Comparison of ENCODE assay signal across 8 cellular contexts in the genomic region with DNA sequence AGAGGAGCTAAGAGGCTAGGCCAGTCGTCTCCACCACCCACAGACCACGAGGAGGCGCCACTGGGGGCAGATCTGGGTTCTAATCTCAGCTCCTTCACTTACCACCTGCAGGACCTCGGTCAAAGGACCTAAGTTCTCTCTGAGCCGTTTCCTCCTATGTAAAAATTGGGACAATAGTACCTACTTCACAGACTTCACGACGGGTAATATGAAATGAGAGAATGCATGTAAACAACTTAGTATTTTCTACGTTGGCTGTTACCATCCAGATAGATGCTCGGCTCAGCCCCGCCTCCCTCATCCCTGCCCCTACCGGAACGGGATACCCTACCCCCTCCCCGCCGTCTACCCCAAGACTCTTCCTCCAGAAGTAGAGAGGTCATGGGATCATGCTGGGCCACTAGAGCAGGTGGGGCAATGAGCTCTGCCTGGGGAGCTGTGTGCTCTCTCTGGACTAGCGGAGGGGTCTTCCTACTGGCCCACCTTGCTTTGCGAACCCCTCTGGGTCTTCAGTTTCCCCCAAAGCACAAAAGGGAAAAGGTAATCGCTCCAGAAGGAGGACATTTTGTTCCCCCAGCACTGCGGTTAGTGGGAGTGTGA. TPM values are rescaled to one million over a fixed set of nuclear protein-coding genes. Genes with fewer than 3 reads are reported as not detected.
A peak's percentile ranks its signal among the peaks of the same experiment; 100 is the strongest.
DNase-seq lines count a peak whose midpoint lies in the region; ATAC-seq and TF ChIP-seq lines count a peak whose summit lies in the region.

No MANE protein-coding gene starts in this region.

- WGBS in lung, 2 donors: 13 to 16% methylated on average over 18 of the region's 18 CpGs

- H3K4me3 ChIP-seq in Caco-2 (ENCODE audit: low read depth, low read length) (peak overlapping the region; percentile 87), KMS-11 (IDR thresholded peaks at IDR 0.05; ENCODE audit: insufficient read depth, low read depth, low read length) (no peak overlapping the region), lung (peak overlapping the region; percentile 68)

- H3K36me3 ChIP-seq in Caco-2 (ENCODE audit: control insufficient read depth, insufficient read depth, low read length): no peaks in the 10 kb centered on the region
- no peaks in the 10 kb centered on the region for H3K36me3 ChIP-seq in KMS-11 (ENCODE audit: insufficient read depth)
- no peaks in the 10 kb centered on the region for H3K36me3 ChIP-seq in lung (ENCODE audit: control insufficient read depth in 2 of 2, insufficient read depth in 2 of 2, low read length in 2 of 2)

- peaks cover 19% of the 10 kb centered on the region for H3K36me3 Mint-ChIP-seq in Caco-2 (ENCODE audit: insufficient read depth, unreplicated experiment)

- POLR2A ChIA-PET in Caco-2 (lab: Charles Lee): interaction anchor here (0.5 to 1.1 kb wide), 3 partner anchors 43 to 167 kb away, joined by 3 to 16 read pairs (median 7); a partner anchor contains a TSS

- no peaks in the 10 kb centered on the region; the same call in 1 of the 2 replicates for H3K79me2 ChIP-seq in KMS-11 (ENCODE audit: insufficient read depth, low read depth)

- H2AFZ ChIP-seq in KMS-11 (ENCODE audit: low read depth): peak overlapping the region; percentile 85

- no peaks in the 10 kb centered on the region for H4K20me1 ChIP-seq in KMS-11 (ENCODE audit: insufficient read depth)

- no peaks in the 10 kb centered on the region for H3K9me3 Mint-ChIP-seq in Caco-2 (ENCODE audit: unreplicated experiment)

- H3K27me3 Mint-ChIP-seq in Caco-2 (ENCODE audit: insufficient read depth, unreplicated experiment): no peaks in the 10 kb centered on the region

- peaks cover 7% of the 10 kb centered on the region for H3K4me1 Mint-ChIP-seq in Caco-2 (ENCODE audit: low read depth, unreplicated experiment)

- TF ChIP-seq CTCF in Caco-2 (IDR thresholded peaks at IDR 0.05; ENCODE audit: insufficient read depth in 1 of 2, low read depth in 1 of 2, low read length in 1 of 2, severe bottlenecking in 1 of 2, unreplicated experiment in 1 of 2) (peak in 1 of 2 experiments; percentile 31), KMS-11 (conservative IDR thresholded peaks at IDR 0.05; ENCODE audit: low read depth, low read length) (peak; percentile 70), lung (IDR thresholded peaks at IDR 0.05; ENCODE audit: control extremely low read depth, extremely low read depth) (no peak)

- peak overlapping the region; percentile 94 for H3K27ac Mint-ChIP-seq in Caco-2 (ENCODE audit: unreplicated experiment)

- H3K27ac ChIP-seq in KMS-11 (peak overlapping the region; percentile 87), lung (ENCODE audit: low read depth in 1 of 2, low read length in 1 of 2) (peak overlapping the region; percentile 54 to 82)

- peak overlapping the region; percentile 77 for H3K4me2 ChIP-seq in KMS-11

- H3K4me1 ChIP-seq in Caco-2 (peaks cover 4% of the 10 kb centered on the region; the same call in 1 of the 2 replicates), KMS-11 (ENCODE audit: low read depth, poor library complexity, severe bottlenecking) (peaks cover 91% of the 10 kb centered on the region), lung (ENCODE audit: control insufficient read depth in 2 of 2, insufficient read depth in 2 of 2, low read length in 2 of 2) (peaks cover 0 to 10% of the 10 kb centered on the region in 2 donors)

- H3K4me3 Mint-ChIP-seq in Caco-2 (ENCODE audit: unreplicated experiment): peak overlapping the region; percentile 85

- H3K27me3 ChIP-seq in Caco-2 (replicated peaks; ENCODE audit: control insufficient read depth, insufficient read depth, low read length) (no peaks in the 10 kb centered on the region), KMS-11 (ENCODE audit: insufficient read depth, low read depth) (no peaks in the 10 kb centered on the region), lung (ENCODE audit: control insufficient read depth, insufficient read depth) (no peaks in the 10 kb centered on the region)

- CTCF ChIA-PET in Caco-2 (lab: Charles Lee): interaction anchor here (0.9 to 2.7 kb wide), 9 partner anchors 12 to 300 kb away, joined by 3 to 19 read pairs (median 3); a partner anchor contains a TSS

- ATAC-seq in lung (ENCODE audit: insufficient read depth, low FRiP score) (no peak), HG02763 (IDR thresholded peaks at IDR 0.05; ENCODE audit: unreplicated experiment) (no peak), HG02852 (IDR thresholded peaks at IDR 0.05; ENCODE audit: unreplicated experiment) (no peak)

- H3K9ac ChIP-seq in KMS-11: peak overlapping the region; percentile 97

- DNase-seq in Caco-2: peak in 1 of 2 experiments; percentile 35
- peak; percentile 53 to 69 for DNase-seq in activated CD4-positive, alpha-beta T cell treated with anti-CD3 and anti-CD28 coated beads for 24 hours (ENCODE audit: low read depth in 2 of 2)
- DNase-seq in dermis microvascular lymphatic vessel endothelial cell (ENCODE audit: low read depth in 2 of 2): peak; percentile 4 to 52
- peak; percentile 49 for DNase-seq in lung (ENCODE audit: low spot score)
- DNase-seq in stimulated activated CD4-positive, alpha-beta T cell treated with anti-CD3 and anti-CD28 coated beads, TNF-alpha, amount 100 ng/mL, for 48 hours (ENCODE audit: low read depth in 3 of 3): peak in 2 of 3 donors; percentile 54 to 67

- BruUV-seq in Caco-2 (replicated peaks; lab: Mats Ljungman, UMichigan): TSS peak; percentile 55

- no peaks in the 10 kb centered on the region for H3K9me3 ChIP-seq in Caco-2
- no peaks in the 10 kb centered on the region for H3K9me3 ChIP-seq in lung (ENCODE audit: control insufficient read depth in 2 of 2, insufficient read depth in 1 of 2, low read length in 1 of 2)

- intact Hi-C loops in Caco-2 (cut with micrococcal nuclease; ENCODE audit: unreplicated experiment): no loop called here

RNA-seq across cellular contexts. Expression of a gene that starts 0.5 kb away (rescaled TPM):
- total RNA-seq in Caco-2 (2022) (61.3 and 70.9 TPM in 2 replicates), dermis microvascular lymphatic vessel endothelial cell (28.5 and 53.6 TPM in 2 replicates), lung (10 to 100 TPM; 30.2 to 32.4 TPM)
- polyA plus RNA-seq in lung: 10 to 100 TPM; 23.3 to 51.4 TPM

RNA-seq across cellular contexts. Expression of a gene that starts 43.4 kb away (rescaled TPM):
- 35.1 and 38.7 TPM in 2 replicates for total RNA-seq in Caco-2 (2022)
- total RNA-seq in dermis microvascular lymphatic vessel endothelial cell: 46.0 and 58.4 TPM in 2 replicates
- 10 to 100 TPM; 53.3 to 66.0 TPM for total RNA-seq in lung
- 10 to 100 TPM; 16.8 to 36.9 TPM for polyA plus RNA-seq in lung

RNA-seq across cellular contexts. Expression of a gene that starts 54.3 kb away (rescaled TPM):
- total RNA-seq in Caco-2 (2022): not detected in 2 replicates
- total RNA-seq in dermis microvascular lymphatic vessel endothelial cell: 22.9 and 29.7 TPM in 2 replicates
- total RNA-seq in lung: 10 to 100 TPM; 17.0 to 34.2 TPM
- 1 to 10 TPM; 3.9 to 5.6 TPM for polyA plus RNA-seq in lung

Comparison
In these comparisons a context has a peak if more than half of its experiments do, and no peak if none do; other contexts are left out.
1. RNA of a gene that starts 54.3 kb away (total RNA-seq): 17.0 to 34.2 TPM in lung and 22.9 to 29.7 TPM in dermis microvascular lymphatic vessel endothelial cell; not detected in Caco-2; every median in the first group is over 10 times any median in the second.